Comparison of ENCODE assay signal across 15 cellular contexts in the genomic region with DNA sequence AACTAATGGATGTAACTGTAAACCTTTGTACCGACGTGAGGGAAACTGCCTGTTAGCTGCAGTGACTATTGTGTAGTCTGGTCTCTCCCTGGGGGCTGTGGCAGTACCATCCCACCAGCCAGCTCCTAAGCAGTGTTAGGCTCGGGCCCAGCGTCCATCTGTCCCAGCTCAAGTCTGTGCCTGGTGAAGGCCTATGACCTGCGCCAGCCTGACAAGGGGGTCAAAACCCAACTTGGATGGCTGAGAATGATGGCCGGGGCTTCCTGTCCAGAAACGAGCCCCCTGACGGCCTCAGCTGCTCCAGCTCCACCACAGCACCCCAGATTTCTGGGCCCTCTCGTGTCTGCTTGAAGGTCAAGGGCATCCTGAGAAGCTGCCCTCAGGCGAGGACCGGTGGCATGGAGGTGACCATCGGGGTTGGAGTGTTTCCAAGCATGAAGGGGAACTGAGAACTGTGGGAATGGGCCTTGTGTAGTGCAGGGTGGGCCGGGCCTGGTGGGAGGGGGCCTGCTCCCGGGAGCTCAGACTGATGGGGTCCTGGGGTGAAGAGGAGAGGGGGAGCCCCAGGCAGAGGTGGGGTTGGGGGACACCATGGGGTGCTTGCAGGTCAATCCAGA. TPM values are rescaled to one million over a fixed set of nuclear protein-coding genes. Genes with fewer than 3 reads are reported as not detected.
DNase-seq lines count a peak whose midpoint lies in the region; ATAC-seq and TF ChIP-seq lines count a peak whose summit lies in the region.
"Had no signal": no experiment of that assay in that cellular context is flagged by ENCODE, and none has a peak within 500 bp of the region (broad histone marks: within the 10 kb centered on the region; RNA-seq: fewer than 3 reads in every experiment).

No MANE protein-coding gene starts in this region.

- no peaks in the 10 kb centered on the region for H3K36me3 ChIP-seq in sigmoid colon
- H3K36me3 ChIP-seq: brain microvascular endothelial cell had no signal

- peaks cover 2 to 12% (median 3%) of the 10 kb centered on the region in 3 donors for H3K27me3 Mint-ChIP-seq in immature natural killer cell (ENCODE audit: low read depth in 3 of 3)

- 80 to 86% methylated on average over 14 of the region's 14 CpGs for WGBS in sigmoid colon, 2 donors

- no peaks in the 10 kb centered on the region for H3K27me3 ChIP-seq in sigmoid colon
- H3K27me3 ChIP-seq: brain microvascular endothelial cell had no signal

- peak overlapping the region in 4 of 5 donors; percentile 5 to 39 (median 30) for H3K4me3 Mint-ChIP-seq in immature natural killer cell

- H3K27ac ChIP-seq in sigmoid colon: peak overlapping the region in 3 of 4 donors; percentile 59 to 70 (median 64)

- no peaks in the 10 kb centered on the region for H3K4me1 ChIP-seq in sigmoid colon
- H3K4me1 ChIP-seq: Caco-2 had no signal

- H3K4me3 ChIP-seq in sigmoid colon: no peak overlapping the region

- no peak for TF ChIP-seq EP300 in sigmoid colon (IDR thresholded peaks at IDR 0.05)

- no peak for TF ChIP-seq CTCF in sigmoid colon (IDR thresholded peaks at IDR 0.05)

- DNase-seq in D341Med (ENCODE audit: low spot score): peak; percentile 20
- DNase-seq in MV-4-11 (lab: John Stamatoyannopoulos, UW): peak; percentile 45
- no peak for DNase-seq in immature natural killer cell
- peak; percentile 71 for DNase-seq in sigmoid colon
- no peak for DNase-seq in NCI-H2227 treated with DMSO at 0.1 percent for 48 hours (lab: John Stamatoyannopoulos, UW)
- DNase-seq: activated CD4-positive, CD25-positive, alpha-beta regulatory T cell treated with anti-CD3 and anti-CD28 coated beads, Interleukin-2, amount 50 U/mL, for 72 hours; Caco-2; hippocampal formation; NCI-H2029; retina had no signal

- H3K36me3 Mint-ChIP-seq in immature natural killer cell: no peaks in the 10 kb centered on the region

- TF ChIP-seq POLR2A in sigmoid colon (IDR thresholded peaks at IDR 0.05): no peak

- H3K4me1 Mint-ChIP-seq in immature natural killer cell: peaks cover 78 to 80% of the 10 kb centered on the region in 2 donors

- intact Hi-C loops in sigmoid colon (cut with DNase I): no loop called here

- H3K9me3 ChIP-seq in sigmoid colon: no peaks in the 10 kb centered on the region
- H3K9me3 ChIP-seq: Caco-2, SK-N-SH had no signal

- peak overlapping the region; percentile 37 to 95 (median 55) for H3K27ac Mint-ChIP-seq in immature natural killer cell

- ATAC-seq in GM19328 (IDR thresholded peaks at IDR 0.05; ENCODE audit: unreplicated experiment) (no peak), HG02763 (IDR thresholded peaks at IDR 0.05; ENCODE audit: unreplicated experiment) (no peak)

- H3K9me3 Mint-ChIP-seq in immature natural killer cell: no peaks in the 10 kb centered on the region

RNA-seq across cellular contexts. Expression of gene SPI1, which starts 14.3 kb away (rescaled TPM):
- polyA plus RNA-seq in immature natural killer cell: 1 to 10 TPM in 2 of 3 donors, under 1 TPM in 1; 0.95 to 3.6 (median 2.3) TPM
- 10 to 100 TPM; 10.5 to 19.7 (median 18.8) TPM for total RNA-seq in sigmoid colon
- polyA plus RNA-seq in sigmoid colon: 10 to 100 TPM; 21.6 to 29.8 (median 27.1) TPM
- total RNA-seq: Caco-2 had no signal
- polyA plus RNA-seq: SK-N-SH had no signal

RNA-seq across cellular contexts. Expression of gene SLC39A13, which starts 15.7 kb away (rescaled TPM):
- polyA plus RNA-seq in immature natural killer cell (10 to 100 TPM; 22.1 to 33.2 (median 27.7) TPM), sigmoid colon (10 to 100 TPM in 2 of 3 donors, 1 to 10 TPM in 1; 4.6 to 29.8 (median 13.2) TPM)
- total RNA-seq in sigmoid colon: 10 to 100 TPM; 38.2 to 87.5 (median 54.0) TPM

RNA-seq across cellular contexts. Expression of gene PSMC3, which starts 33.6 kb away (rescaled TPM):
- polyA plus RNA-seq in immature natural killer cell (100 to 1,000 TPM; 157 to 207 (median 184) TPM), sigmoid colon (100 to 1,000 TPM; 117 to 151 (median 121) TPM)
- 100 to 1,000 TPM; 104 to 202 (median 178) TPM for total RNA-seq in sigmoid colon

RNA-seq across cellular contexts. Expression of gene MYBPC3, which starts 40.2 kb away (rescaled TPM):
- not detected for polyA plus RNA-seq in immature natural killer cell
- not detected for total RNA-seq in sigmoid colon
- 1 to 10 TPM in 1 of 3 donors, under 1 TPM in 2; 0.29 to 1.4 (median 0.60) TPM for polyA plus RNA-seq in sigmoid colon
- total RNA-seq: Caco-2, temporal lobe had no signal
- polyA plus RNA-seq: SK-N-SH had no signal

RNA-seq across cellular contexts. Expression of gene RAPSN, which starts 56.3 kb away (rescaled TPM):
- polyA plus RNA-seq in immature natural killer cell (not detected), sigmoid colon (under 1 TPM in 1 of 3 donors, not detected in 2; 0.61 TPM)
- total RNA-seq in sigmoid colon: under 1 TPM in 3 of 4 donors, not detected in 1; 0.27 to 0.55 (median 0.36) TPM
- total RNA-seq: temporal lobe had no signal

Comparison
In these comparisons a context has a peak if more than half of its experiments do, and no peak if none do; other contexts are left out.
1. DNase-seq: peak in D341Med (single experiment), MV-4-11 (single experiment) and sigmoid colon (single experiment); none in immature natural killer cell (0 of 3) and NCI-H2227 treated with DMSO at 0.1 percent for 48 hours (single experiment).
2. RNA of gene SPI1, which starts 14.3 kb away (polyA plus RNA-seq): 21.6 to 29.8 TPM in sigmoid colon; 0.95 to 3.6 TPM in immature natural killer cell; every median in the first group is over 4 times any median in the second.